In the genomic region with DNA sequence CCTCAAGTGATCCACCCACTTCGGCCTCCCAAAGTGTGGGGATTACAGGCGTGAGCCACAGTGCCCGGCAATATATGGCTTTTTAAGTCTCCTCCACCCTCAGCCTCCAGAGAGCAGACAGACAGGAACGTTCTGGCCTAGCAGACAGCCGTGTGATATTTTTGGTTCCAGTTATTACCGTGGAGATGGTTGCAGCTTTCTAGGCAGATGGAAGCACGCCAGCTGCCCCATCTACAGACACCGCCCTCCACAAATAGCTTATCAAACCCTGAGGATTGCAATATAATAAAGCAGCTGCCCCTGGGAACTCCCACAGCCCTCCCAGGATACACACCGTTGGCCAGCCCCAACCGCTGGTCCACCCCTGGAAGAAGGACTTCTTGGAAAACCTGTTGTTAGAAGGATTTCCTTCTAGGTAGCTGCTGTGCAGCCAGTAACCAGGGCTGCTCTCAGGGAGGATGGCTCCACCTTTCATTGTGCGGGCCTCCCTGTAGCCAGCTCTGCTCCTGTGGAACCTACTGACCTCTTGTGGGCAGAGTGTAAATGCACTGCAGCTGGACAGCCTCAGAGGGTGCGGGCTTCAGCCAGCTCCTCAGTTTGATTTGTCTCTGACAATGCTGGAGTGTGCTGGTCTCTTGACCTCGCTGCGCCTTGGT, we compare ENCODE assay signal across 8 cellular contexts. TPM values are rescaled to one million over a fixed set of nuclear protein-coding genes. Genes with fewer than 3 reads are reported as not detected.
A peak's percentile ranks its signal among the peaks of the same experiment; 100 is the strongest.
DNase-seq lines count a peak whose midpoint lies in the region; ATAC-seq, FAIRE-seq and TF ChIP-seq lines count a peak whose summit lies in the region.

No MANE protein-coding gene starts in this region.

- H3K36me3 ChIP-seq in bronchial epithelial cell (ENCODE audit: control insufficient read depth, insufficient read depth, low read length) (no peaks in the 10 kb centered on the region), thyroid gland (no peaks in the 10 kb centered on the region)

- ATAC-seq in left lobe of liver, result peak; percentile 99

- no peaks in the 10 kb centered on the region for H3K4me1 ChIP-seq in thyroid gland

- no peaks in the 10 kb centered on the region for H3K9me3 ChIP-seq in thyroid gland

- H3K27me3 ChIP-seq in bronchial epithelial cell (ENCODE audit: control insufficient read depth, insufficient read depth, low read length) (no peaks in the 10 kb centered on the region), thyroid gland (no peaks in the 10 kb centered on the region)

- 46 to 56% methylated on average over 6 to 9 of the region's 14 CpGs for WGBS in thyroid gland, 2 donors

- DNase-seq in AML-193 (lab: John Stamatoyannopoulos, UW), result peak; percentile 34 to 37
- DNase-seq in HUDEP-2 (lab: John Stamatoyannopoulos, UW; ENCODE audit: unreplicated experiment in 76 of 76), result peak in 70 of 76 experiments; percentile 1 to 71 (median 32)
- peak; percentile 19 for DNase-seq in NOMO-1 treated with dmso at 0.1 percent for 144 hours (lab: John Stamatoyannopoulos, UW; ENCODE audit: unreplicated experiment)
- DNase-seq in bronchial epithelial cell (ENCODE audit: low read depth), result peak; percentile 55
- DNase-seq in left lobe of liver (ENCODE audit: low spot score), result peak; percentile 59
- DNase-seq in thyroid gland, result peak; percentile 72 to 76
- DNase-seq in activated gamma-delta T cell treated with Interleukin-2 at 50 U/mL for 16 hours, result no peak

- H3K4me3 ChIP-seq in GM12875 (ENCODE audit: low read depth, low read length) (no peak overlapping the region), bronchial epithelial cell (ENCODE audit: low read depth, low read length) (no peak overlapping the region), thyroid gland (replicated peaks in 1 of 3) (no peak overlapping the region)

- TF ChIP-seq CTCF in GM12875 (IDR thresholded peaks at IDR 0.05; ENCODE audit: borderline replicate concordance, insufficient read depth, low read depth, low read length) (peak; percentile 53; the same call in 1 of the 2 replicates), bronchial epithelial cell (IDR thresholded peaks at IDR 0.05; ENCODE audit: insufficient read depth, low read length, severe bottlenecking) (peak; percentile 80), thyroid gland (IDR thresholded peaks at IDR 0.05) (peak in 5 of 6 experiments; percentile 39 to 79 (median 61))

- no peak for TF ChIP-seq POLR2A in thyroid gland (IDR thresholded peaks at IDR 0.05)

- H3K27ac ChIP-seq in thyroid gland, result no peak overlapping the region

- FAIRE-seq in bronchial epithelial cell (lab: Jason Lieb, UNC), result no peak

- intact Hi-C loops in thyroid gland (cut with DNase I), result loop anchor here (10.0 kb wide), 2 partner anchors 183 to 223 kb away; a partner anchor contains a TSS

RNA-seq across cellular contexts. Expression of a gene that starts 44.0 kb away (rescaled TPM):
- 486 and 551 TPM in 2 replicates for total RNA-seq in bronchial epithelial cell
- total RNA-seq in left lobe of liver, result 208 TPM
- total RNA-seq in thyroid gland, result 100 to 1,000 TPM; 110 to 269 (median 202) TPM

RNA-seq across cellular contexts. Expression of a gene that starts 52.9 kb away (rescaled TPM):
- total RNA-seq in bronchial epithelial cell (48.9 and 55.5 TPM in 2 replicates), left lobe of liver (6.8 TPM), thyroid gland (10 to 100 TPM; 20.6 to 42.0 (median 33.7) TPM)
